Comparison of ENCODE assay signal across 23 cellular contexts in the genomic region with DNA sequence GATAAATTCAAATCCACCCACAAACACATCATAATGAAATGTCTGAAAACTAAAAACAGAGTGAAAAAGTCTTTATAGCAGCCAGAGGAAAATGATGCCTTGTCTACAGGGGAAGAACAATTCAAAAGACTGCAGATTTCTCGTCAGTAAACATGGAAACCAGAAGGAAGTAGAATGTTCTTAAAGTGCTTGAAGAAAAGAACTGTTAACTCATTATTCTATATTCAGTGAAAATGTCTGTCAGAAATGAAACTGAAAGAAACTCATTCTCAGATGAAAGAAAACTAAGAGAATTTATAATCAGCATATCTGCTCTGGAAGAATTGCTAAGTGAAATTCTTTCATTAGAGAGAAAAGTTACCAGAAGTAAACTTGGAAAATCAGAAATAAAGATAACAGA.
DNase-seq lines count a peak whose midpoint lies in the region; ATAC-seq and TF ChIP-seq lines count a peak whose summit lies in the region.
"Had no signal": no experiment of that assay in that cellular context is flagged by ENCODE, and none has a peak within 500 bp of the region (broad histone marks: within the 10 kb centered on the region; RNA-seq: fewer than 3 reads in every experiment).

No MANE protein-coding gene starts in this region.

- BruUV-seq in PC-9 (replicated peaks; lab: Mats Ljungman, UMichigan) (no TSS peak), MCF 10A (replicated peaks; lab: Mats Ljungman, UMichigan) (no TSS peak)

- no peak overlapping the region for H3K4me2 ChIP-seq in PC-9

- ATAC-seq in GM18861 (IDR thresholded peaks at IDR 0.05; ENCODE audit: unreplicated experiment) (peak; percentile 57), GM21390 (IDR thresholded peaks at IDR 0.05; ENCODE audit: unreplicated experiment) (peak; percentile 56), HG03342 (IDR thresholded peaks at IDR 0.05; ENCODE audit: unreplicated experiment) (peak; percentile 63), upper lobe of left lung (ENCODE audit: low FRiP score in 2 of 2) (no peak)
- ATAC-seq: HepG2, K562 had no signal

- no peaks in the 10 kb centered on the region for H3K9me2 ChIP-seq in PC-9 (ENCODE audit: insufficient read depth)

- H3K27ac ChIP-seq in PC-9, result no peak overlapping the region
- no peak overlapping the region for H3K27ac ChIP-seq in upper lobe of left lung
- no peak overlapping the region for H3K27ac ChIP-seq in SJCRH30
- no peak overlapping the region for H3K27ac ChIP-seq in breast epithelium

- intact Hi-C loops in PC-9 (cut with micrococcal nuclease; ENCODE audit: unreplicated experiment), result no loop called here
- intact Hi-C loops in MCF 10A (cut with micrococcal nuclease), result no loop called here
- intact Hi-C loops in breast epithelium (cut with DNase I; ENCODE audit: low total_unique reads), result no loop called here

- no peaks in the 10 kb centered on the region for H3K36me3 ChIP-seq in PC-9 (ENCODE audit: low read depth)
- no peaks in the 10 kb centered on the region for H3K36me3 ChIP-seq in upper lobe of left lung
- H3K36me3 ChIP-seq in SJCRH30, result no peaks in the 10 kb centered on the region
- H3K36me3 ChIP-seq in breast epithelium, result no peaks in the 10 kb centered on the region

- H3K4me3 ChIP-seq in PC-9 (no peak overlapping the region), upper lobe of left lung (no peak overlapping the region), SJCRH30 (no peak overlapping the region), breast epithelium (no peak overlapping the region)
- H3K4me3 ChIP-seq: K562 had no signal

- 0 to 59% methylated on average over 1 of the region's 1 CpG for WGBS in upper lobe of left lung, 2 donors

- no peaks in the 10 kb centered on the region for H3K4me1 ChIP-seq in PC-9 (replicated peaks; ENCODE audit: insufficient read depth)
- H3K4me1 ChIP-seq in upper lobe of left lung, result no peaks in the 10 kb centered on the region
- H3K4me1 ChIP-seq in SJCRH30, result no peaks in the 10 kb centered on the region
- H3K4me1 ChIP-seq in breast epithelium, result no peaks in the 10 kb centered on the region

- H3K27ac Mint-ChIP-seq in MCF 10A (ENCODE audit: low read depth, unreplicated experiment), result no peak overlapping the region
- H3K27ac Mint-ChIP-seq: CD4-positive, CD25-positive, alpha-beta regulatory T cell; H9; HFFc6; T-helper 1 cell treated with Interleukin-12 subunit alpha and Interleukin-12 subunit beta and Interleukin-4 antibody, amounts not matched to agents 30 μg/mL and 1 μg/mL, for 36 hours had no signal

- no peaks in the 10 kb centered on the region for H3K9me3 Mint-ChIP-seq in MCF 10A (ENCODE audit: unreplicated experiment)
- H3K9me3 Mint-ChIP-seq: H9 had no signal

- H3K27me3 ChIP-seq in PC-9 (ENCODE audit: insufficient read depth, low read depth) (no peaks in the 10 kb centered on the region), upper lobe of left lung (no peaks in the 10 kb centered on the region), SJCRH30 (no peaks in the 10 kb centered on the region), breast epithelium (no peaks in the 10 kb centered on the region)

- no peak for DNase-seq in PC-9
- no peak for DNase-seq in upper lobe of left lung
- DNase-seq in MCF 10A (ENCODE audit: unreplicated experiment), result no peak
- DNase-seq in SJCRH30, result no peak
- DNase-seq in breast epithelium (ENCODE audit: low spot score in 2 of 2), result no peak
- DNase-seq: CD4-positive, CD25-positive, alpha-beta regulatory T cell; DMS79; H9; HFFc6; MV-4-11; NCI-H1694; NCI-H2081; NCI-H2171; NCI-H345; NCI-H524; NCI-H774; Right ventricle myocardium superior had no signal

- no peaks in the 10 kb centered on the region for H4K20me1 ChIP-seq in PC-9 (ENCODE audit: insufficient read depth)

- no peaks in the 10 kb centered on the region for H3F3A ChIP-seq in PC-9 (ENCODE audit: insufficient read depth, low read depth)

- CTCF ChIA-PET in PC-9 (lab: Charles Lee), result no interaction called here
- CTCF ChIA-PET in MCF 10A (lab: Yijun Ruan, JAX), result no interaction called here

- H3K27me3 Mint-ChIP-seq in MCF 10A (ENCODE audit: insufficient read depth, unreplicated experiment), result no peaks in the 10 kb centered on the region
- H3K27me3 Mint-ChIP-seq: CD4-positive, CD25-positive, alpha-beta regulatory T cell had no signal

- H2AFZ ChIP-seq in PC-9, result peak overlapping the region; percentile 66; the same call in 1 of the 2 replicates

- no peaks in the 10 kb centered on the region for H3K9me3 ChIP-seq in PC-9 (ENCODE audit: insufficient read depth, low read depth)
- H3K9me3 ChIP-seq in upper lobe of left lung, result no peaks in the 10 kb centered on the region
- H3K9me3 ChIP-seq in SJCRH30 (replicated peaks), result no peaks in the 10 kb centered on the region
- no peaks in the 10 kb centered on the region for H3K9me3 ChIP-seq in breast epithelium

- no peak for TF ChIP-seq EP300 in upper lobe of left lung (IDR thresholded peaks at IDR 0.05)

- no peaks in the 10 kb centered on the region for H3K79me2 ChIP-seq in PC-9 (ENCODE audit: low read depth)

- H3K4me3 Mint-ChIP-seq in MCF 10A (ENCODE audit: unreplicated experiment), result no peak overlapping the region
- H3K4me3 Mint-ChIP-seq: CD4-positive, CD25-positive, alpha-beta regulatory T cell; H9; HFFc6; T-helper 1 cell treated with Interleukin-12 subunit alpha and Interleukin-12 subunit beta and Interleukin-4 antibody, amounts not matched to agents 30 μg/mL and 1 μg/mL, for 36 hours had no signal

- TF ChIP-seq CTCF in PC-9 (conservative IDR thresholded peaks at IDR 0.05) (no peak), upper lobe of left lung (IDR thresholded peaks at IDR 0.05) (no peak), MCF 10A (IDR thresholded peaks at IDR 0.05; ENCODE audit: unreplicated experiment) (no peak), breast epithelium (IDR thresholded peaks at IDR 0.05) (no peak)

- TF ChIP-seq POLR2A in upper lobe of left lung (IDR thresholded peaks at IDR 0.05) (no peak), breast epithelium (IDR thresholded peaks at IDR 0.05) (no peak)

- POLR2A ChIA-PET in PC-9 (lab: Charles Lee; ENCODE audit: unreplicated experiment) (no interaction called here), MCF 10A (lab: Yijun Ruan, JAX) (no interaction called here)

- H3K4me1 Mint-ChIP-seq in MCF 10A (ENCODE audit: insufficient read depth, unreplicated experiment), result no peaks in the 10 kb centered on the region
- H3K4me1 Mint-ChIP-seq: CD4-positive, CD25-positive, alpha-beta regulatory T cell had no signal

- H3K36me3 Mint-ChIP-seq in MCF 10A (ENCODE audit: insufficient read depth, unreplicated experiment), result no peaks in the 10 kb centered on the region
- H3K36me3 Mint-ChIP-seq: CD4-positive, CD25-positive, alpha-beta regulatory T cell had no signal

Comparison
In these comparisons a context has a peak if more than half of its experiments do, and no peak if none do; other contexts are left out.
1. ATAC-seq: peak in GM18861 (single experiment), GM21390 (single experiment) and HG03342 (single experiment); none in upper lobe of left lung (0 of 2).